Comparison of ENCODE assay signal across 26 cellular contexts in the genomic region with DNA sequence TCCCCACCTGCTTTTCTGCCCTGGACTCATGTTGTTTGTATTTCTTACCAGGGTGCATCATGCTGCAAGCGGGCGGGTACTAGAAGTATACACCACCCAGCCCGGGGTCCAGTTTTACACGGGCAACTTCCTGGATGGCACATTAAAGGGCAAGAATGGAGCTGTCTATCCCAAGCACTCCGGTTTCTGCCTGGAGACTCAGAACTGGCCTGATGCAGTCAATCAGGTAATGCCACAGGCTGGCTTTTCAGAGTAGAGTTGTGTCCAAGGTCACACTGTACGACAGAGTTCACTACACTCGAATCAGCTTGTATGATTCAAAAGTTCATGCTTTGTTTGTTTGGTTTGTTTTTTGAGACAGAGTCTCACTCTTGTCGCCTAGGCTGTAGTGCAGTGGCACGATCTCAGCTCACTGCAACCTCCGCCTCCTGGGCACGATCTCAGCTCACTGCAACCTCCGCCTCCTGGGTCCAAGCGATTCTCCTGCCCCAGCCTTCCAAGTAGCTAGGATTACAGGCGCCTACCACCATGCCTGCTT. TPM values are rescaled to one million over a fixed set of nuclear protein-coding genes. Genes with fewer than 3 reads are reported as not detected.
A peak's percentile ranks its signal among the peaks of the same experiment; 100 is the strongest.
DNase-seq lines count a peak whose midpoint lies in the region; ATAC-seq and TF ChIP-seq lines count a peak whose summit lies in the region.
"Had no signal": no experiment of that assay in that cellular context is flagged by ENCODE, and none has a peak within 500 bp of the region (broad histone marks: within the 10 kb centered on the region; RNA-seq: fewer than 3 reads in every experiment).

No MANE protein-coding gene starts in this region.

- H3K79me1 ChIP-seq in H9 (ENCODE audit: insufficient read depth, low read depth, low read length, poor library complexity, severe bottlenecking) = no peaks in the 10 kb centered on the region

- no peak overlapping the region for H2BK5ac ChIP-seq in H9 (ENCODE audit: insufficient read length, low read length)

- peaks cover 3% of the 10 kb centered on the region for H3K4me1 Mint-ChIP-seq in activated T-cell treated with anti-CD3 and anti-CD28 coated beads, Interleukin-2, amount 50 U/mL, for 24 hours (ENCODE audit: low read depth)
- 0 out of 4 replicates have a peak, but pooled peaks cover 2% of the 10 kb centered on the region in 2 experiments for H3K4me1 Mint-ChIP-seq in H9
- peaks cover 0 to 3% of the 10 kb centered on the region in 2 donors for H3K4me1 Mint-ChIP-seq in effector memory CD8-positive, alpha-beta T cell (ENCODE audit: low read depth in 2 of 2)
- peaks cover 23% of the 10 kb centered on the region for H3K4me1 Mint-ChIP-seq in nephron progenitor cell
- H3K4me1 Mint-ChIP-seq: B cell had no signal

- H3K9ac ChIP-seq in H9 (ENCODE audit: extremely low read depth, insufficient read length, low read length) = no peak overlapping the region
- H3K9ac ChIP-seq: KMS-11 had no signal

- H3K23me2 ChIP-seq in H9 (ENCODE audit: insufficient read length, low read depth, low read length, poor library complexity, severe bottlenecking) = no peaks in the 10 kb centered on the region

- no peak overlapping the region for H3K14ac ChIP-seq in H9 (ENCODE audit: insufficient read depth, low read length)

- no peak overlapping the region for H2BK120ac ChIP-seq in H9 (ENCODE audit: low read depth, low read length, poor library complexity, severe bottlenecking)

- H3K9me3 ChIP-seq in H9 (ENCODE audit: control insufficient read depth, low read depth, low read length) = no peaks in the 10 kb centered on the region
- no peaks in the 10 kb centered on the region for H3K9me3 ChIP-seq in ovary
- H3K9me3 ChIP-seq: A549 had no signal

- H2BK15ac ChIP-seq in H9 (ENCODE audit: low read depth, low read length) = no peak overlapping the region

- ATAC-seq in effector memory CD8-positive, alpha-beta T cell (replicated peaks) = no peak
- ATAC-seq in GM21825 (IDR thresholded peaks at IDR 0.05; ENCODE audit: unreplicated experiment) = no peak
- ATAC-seq in GM21528 (IDR thresholded peaks at IDR 0.05; ENCODE audit: low FRiP score, unreplicated experiment) = no peak
- ATAC-seq: GM12878, GM23338 had no signal

- H2BK20ac ChIP-seq in H9 (ENCODE audit: low read depth, low read length, poor library complexity, severe bottlenecking) = no peak overlapping the region

- no peak overlapping the region for H3K4ac ChIP-seq in H9 (ENCODE audit: low read depth, low read length)

- H3K27ac Mint-ChIP-seq in activated T-cell treated with anti-CD3 and anti-CD28 coated beads, Interleukin-2, amount 50 U/mL, for 24 hours = peak overlapping the region; percentile 61
- H3K27ac Mint-ChIP-seq in H9 (peak overlapping the region in 2 of 3 experiments; percentile 28 to 49; a peak in 3 of 7 replicates), nephron progenitor cell (peak overlapping the region; percentile 37)
- H3K27ac Mint-ChIP-seq in effector memory CD8-positive, alpha-beta T cell = peak overlapping the region; percentile 75 to 80
- H3K27ac Mint-ChIP-seq: B cell, CD14-positive monocyte, GM23338 had no signal

- intact Hi-C loops in ovary (cut with DNase I) = loop anchor here (2.0 to 10.0 kb wide), 5 partner anchors 13 to 417 kb away; no protein-coding TSS in a partner anchor

- no peaks in the 10 kb centered on the region for H4K20me1 ChIP-seq in H9 (ENCODE audit: control insufficient read depth, insufficient read depth, insufficient read length)

- H3K27ac ChIP-seq in H9 (ENCODE audit: insufficient read length, low read depth, low read length) (no peak overlapping the region), ovary (no peak overlapping the region)
- H3K27ac ChIP-seq: A549, KMS-11, PC-9 had no signal

- no peak overlapping the region for H2AK5ac ChIP-seq in H9 (ENCODE audit: insufficient read length, low read length)

- H3K18ac ChIP-seq in H9 (ENCODE audit: insufficient read length, low read depth, low read length) = no peak overlapping the region

- no peak for TF ChIP-seq CTCF in H9 (conservative IDR thresholded peaks at IDR 0.05)
- no peak for TF ChIP-seq CTCF in nephron progenitor cell (IDR thresholded peaks at IDR 0.05)
- no peak for TF ChIP-seq CTCF in ovary (IDR thresholded peaks at IDR 0.05)

- H3K79me2 ChIP-seq in H9 (ENCODE audit: insufficient read depth, low read length) = no peaks in the 10 kb centered on the region

- H2BK12ac ChIP-seq in H9 (ENCODE audit: insufficient read length, low read depth, low read length) = no peak overlapping the region

- H3K27me3 ChIP-seq in H9 (ENCODE audit: insufficient read depth, low read length) = no peaks in the 10 kb centered on the region
- H3K27me3 ChIP-seq in ovary = no peaks in the 10 kb centered on the region

- no peak overlapping the region for H3K4me3 ChIP-seq in ovary
- H3K4me3 ChIP-seq: A549, GM12878, GM23338, PC-9 had no signal

- H3K27me3 Mint-ChIP-seq in activated T-cell treated with anti-CD3 and anti-CD28 coated beads, Interleukin-2, amount 50 U/mL, for 24 hours = no peaks in the 10 kb centered on the region
- no peaks in the 10 kb centered on the region for H3K27me3 Mint-ChIP-seq in H9 (ENCODE audit: low read depth)
- no peaks in the 10 kb centered on the region for H3K27me3 Mint-ChIP-seq in effector memory CD8-positive, alpha-beta T cell
- H3K27me3 Mint-ChIP-seq in nephron progenitor cell (ENCODE audit: low read depth, poor library complexity) = no peaks in the 10 kb centered on the region
- H3K27me3 Mint-ChIP-seq: B cell had no signal

- H3K23ac ChIP-seq in H9 (ENCODE audit: insufficient read length, low read depth, low read length) = no peak overlapping the region

- no peaks in the 10 kb centered on the region for H3K36me3 ChIP-seq in ovary

- peak; percentile 26 for DNase-seq in activated T-cell treated with anti-CD3 and anti-CD28 coated beads, Interleukin-2, amount 50 U/mL, for 24 hours
- no peak for DNase-seq in activated T-cell treated with anti-CD3 and anti-CD28 coated beads, Interleukin-2, amount 50 U/mL, for 48 hours
- no peak for DNase-seq in H9
- no peak for DNase-seq in effector memory CD8-positive, alpha-beta T cell
- no peak for DNase-seq in nephron progenitor cell
- DNase-seq in ovary = no peak
- DNase-seq: DND-41, HCEC 1CT, IMR-90, NCI-H1092 treated with DMSO at 0.1 percent for 48 hours, NCI-H1436 treated with DMSO at 0.1 percent for 48 hours, NCI-H1930, NCI-H2227 treated with DMSO at 0.1 percent for 48 hours, NCI-H510A treated with DMSO at 0.1 percent for 48 hours, NCI-H748 treated with DMSO at 0.1 percent for 48 hours, PC-9, RPMI8226, SHP77 treated with DMSO at 0.1 percent for 48 hours had no signal

- no peak overlapping the region for H4K5ac ChIP-seq in H9 (ENCODE audit: insufficient read length, low read depth, low read length)

- H2AFZ ChIP-seq in H9 (ENCODE audit: low read length) = no peak overlapping the region
- H2AFZ ChIP-seq: GM23338, PC-9 had no signal

- H4K91ac ChIP-seq in H9 (ENCODE audit: insufficient read length, low read depth, low read length) = no peak overlapping the region

- no peak overlapping the region for H3T11ph ChIP-seq in H9 (ENCODE audit: low read length)

- TF ChIP-seq POLR2A in ovary (IDR thresholded peaks at IDR 0.05) = no peak

- TF ChIP-seq EP300 in ovary (IDR thresholded peaks at IDR 0.05) = no peak

- no peak overlapping the region for H3K4me2 ChIP-seq in H9 (ENCODE audit: insufficient read depth, insufficient read length, low read length)
- H3K4me2 ChIP-seq: A549, GM23338, KMS-11, PC-9 had no signal

- H3K4me3 Mint-ChIP-seq in activated T-cell treated with anti-CD3 and anti-CD28 coated beads, Interleukin-2, amount 50 U/mL, for 24 hours = no peak overlapping the region
- H3K4me3 Mint-ChIP-seq in H9 (no peak overlapping the region), nephron progenitor cell (no peak overlapping the region)
- H3K4me3 Mint-ChIP-seq in effector memory CD8-positive, alpha-beta T cell = peak overlapping the region in 1 of 2 donors; percentile 11
- H3K4me3 Mint-ChIP-seq: B cell, CD14-positive monocyte, GM23338 had no signal

- H3K9me3 Mint-ChIP-seq in activated T-cell treated with anti-CD3 and anti-CD28 coated beads, Interleukin-2, amount 50 U/mL, for 24 hours = no peaks in the 10 kb centered on the region
- H3K9me3 Mint-ChIP-seq in H9 = no peaks in the 10 kb centered on the region
- H3K9me3 Mint-ChIP-seq in effector memory CD8-positive, alpha-beta T cell = no peaks in the 10 kb centered on the region
- H3K9me3 Mint-ChIP-seq in nephron progenitor cell = no peaks in the 10 kb centered on the region
- H3K9me3 Mint-ChIP-seq: GM23338 had no signal

- H3K4me1 ChIP-seq in H9 (ENCODE audit: insufficient read depth, low read length) (no peaks in the 10 kb centered on the region), ovary (ENCODE audit: insufficient read depth) (no peaks in the 10 kb centered on the region)
- H3K4me1 ChIP-seq: A549 had no signal

- no peak overlapping the region for H3K56ac ChIP-seq in H9 (ENCODE audit: insufficient read length, low read depth, low read length)

- peaks cover 73% of the 10 kb centered on the region for H3K36me3 Mint-ChIP-seq in activated T-cell treated with anti-CD3 and anti-CD28 coated beads, Interleukin-2, amount 50 U/mL, for 24 hours (ENCODE audit: low read depth)
- H3K36me3 Mint-ChIP-seq in H9 (ENCODE audit: insufficient read depth in 1 of 3, low read depth in 3 of 3) = peaks cover 1 to 16% (median 13%) of the 10 kb centered on the region in 3 experiments; a peak in 6 of 7 replicates
- H3K36me3 Mint-ChIP-seq in effector memory CD8-positive, alpha-beta T cell (ENCODE audit: insufficient read depth) = peaks cover 84% of the 10 kb centered on the region
- peaks cover 11% of the 10 kb centered on the region for H3K36me3 Mint-ChIP-seq in nephron progenitor cell (ENCODE audit: low read depth)

- WGBS in H9 (ENCODE audit: extremely low coverage, insufficient read length, low lambda C conversion rate) = no CpG with 5 or more reads among the region's 14 CpGs
- WGBS in ovary, 3 donors = 89 to 93% (median 93%) methylated on average over 14 of the region's 14 CpGs

- no peak overlapping the region for H4K8ac ChIP-seq in H9 (replicated peaks; ENCODE audit: insufficient read length, low read depth, low read length)

RNA-seq across cellular contexts. Expression of gene SRSF7, which starts 19.4 kb away (rescaled TPM):
- total RNA-seq in H9 (2021) (576 and 589 TPM in 2 replicates), ovary (100 to 1,000 TPM in 4 of 7 donors, 10 to 100 TPM in 3; 81.1 to 163 (median 124) TPM)
- polyA plus RNA-seq in ovary = 100 to 1,000 TPM; 103 to 106 TPM

RNA-seq across cellular contexts. Expression of gene GEMIN6, which starts 46.3 kb away (rescaled TPM):
- 21.9 and 22.1 TPM in 2 replicates for total RNA-seq in H9 (2021)
- total RNA-seq in ovary = 10 to 100 TPM in 6 of 7 donors, 1 to 10 TPM in 1; 6.4 to 17.6 (median 12.1) TPM
- polyA plus RNA-seq in ovary = 10 to 100 TPM in 1 of 2 donors, 1 to 10 TPM in 1; 6.9 to 14.9 TPM
